8 cellular contexts compared by ENCODE assay signal in the genomic region with DNA sequence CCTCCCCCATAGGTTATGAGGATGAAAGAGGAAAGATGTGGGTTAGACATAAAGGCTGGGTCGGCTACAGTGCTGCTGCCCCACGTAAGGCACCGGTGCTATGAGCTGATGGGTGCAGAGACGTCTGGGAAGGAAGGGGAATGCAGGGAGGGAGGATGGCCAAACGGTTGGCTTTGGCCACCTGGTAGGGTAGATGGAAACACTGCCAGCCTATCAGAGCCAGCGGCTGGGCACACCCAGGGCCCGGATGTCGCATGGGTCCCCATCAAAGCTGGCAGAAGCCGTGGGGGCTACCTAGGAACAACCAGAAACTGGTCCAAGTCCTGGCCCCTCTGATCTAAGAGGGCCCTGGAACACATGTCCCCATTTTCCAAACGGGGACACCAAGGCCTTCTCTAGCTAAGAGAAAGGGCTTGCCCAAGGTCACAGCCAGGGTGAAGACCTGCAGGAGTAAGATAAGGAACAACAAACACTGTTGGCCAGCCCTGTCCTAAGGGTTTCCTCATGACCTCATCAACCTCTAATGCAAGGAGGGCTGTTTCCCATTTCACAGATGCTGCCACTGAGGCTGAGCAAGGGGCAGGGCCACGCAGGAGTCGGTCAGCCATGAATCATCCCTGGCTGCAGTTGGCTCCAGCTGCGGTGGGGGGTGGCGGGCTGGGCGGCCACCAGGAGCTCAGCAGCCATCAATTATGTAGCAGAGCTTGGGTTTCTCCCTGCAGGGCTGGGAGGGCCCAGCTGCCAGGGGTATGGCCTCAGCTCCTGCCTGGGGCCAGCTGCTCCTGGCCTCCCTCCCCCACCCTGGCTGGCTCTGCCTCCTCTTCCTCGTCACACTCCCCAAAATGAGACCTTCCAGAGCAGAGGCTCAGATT. TPM values are rescaled to one million over a fixed set of nuclear protein-coding genes. Genes with fewer than 3 reads are reported as not detected.
DNase-seq lines count a peak whose midpoint lies in the region; ATAC-seq and TF ChIP-seq lines count a peak whose summit lies in the region.

No MANE protein-coding gene starts in this region.

- H3K27me3 ChIP-seq in AG04450 (ENCODE audit: control insufficient read depth, insufficient read depth, low read length): no peaks in the 10 kb centered on the region
- H3K27me3 ChIP-seq in left lung: no peaks in the 10 kb centered on the region

- H3K4me3 ChIP-seq in AG04450 (ENCODE audit: low read depth, low read length): no peak overlapping the region
- H3K4me3 ChIP-seq in left lung: no peak overlapping the region

- peaks cover 14 to 24% of the 10 kb centered on the region in 2 donors for H3K4me1 ChIP-seq in left lung

- TF ChIP-seq EP300 in Ishikawa (IDR thresholded peaks at IDR 0.05; ENCODE audit: borderline replicate concordance): peak; percentile 41

- H3K9me3 ChIP-seq in AG04450 (ENCODE audit: control insufficient read depth, insufficient read depth, low read length): no peaks in the 10 kb centered on the region
- H3K9me3 ChIP-seq in left lung: no peaks in the 10 kb centered on the region

- CTCF ChIA-PET in AG04450 (lab: Charles Lee): interaction anchor here (0.7 to 1.1 kb wide), 2 partner anchors 17 to 205 kb away, joined by 3 read pairs; a partner anchor contains a TSS

- no peak for TF ChIP-seq RAD21 in Ishikawa (IDR thresholded peaks at IDR 0.05; ENCODE audit: low read depth)

- ATAC-seq in HG03442 (IDR thresholded peaks at IDR 0.05; ENCODE audit: unreplicated experiment) (no peak), left lung (no peak)

- H3K27ac ChIP-seq in AG04450 (ENCODE audit: low read depth, low read length): peak overlapping the region; percentile 53
- H3K27ac ChIP-seq in left lung: no peak overlapping the region

- intact Hi-C loops in left lung (cut with DNase I): no loop called here

- in situ Hi-C loops in GM13977 (cut with MboI; ENCODE audit: low pct_unique_long_range_greater_than_20kb, low sequenced_read_pairs, unreplicated experiment): no loop called here

- DNase-seq in AG04450 (ENCODE audit: low read depth, low spot score) (peak; percentile 60), astrocyte of the hippocampus (ENCODE audit: low read depth, low spot score) (peak; percentile 82), kidney tubule cell (ENCODE audit: low spot score) (peak; percentile 75), GM13977 (ENCODE audit: low spot score) (no peak), NCI-H446 treated with DMSO at 0.1 percent for 48 hours (lab: John Stamatoyannopoulos, UW) (no peak), left lung (no peak)

- POLR2A ChIA-PET in AG04450 (lab: Yijun Ruan, JAX): interaction anchor here (0.7 to 0.9 kb wide), 2 partner anchors 75 to 151 kb away, joined by 4 to 9 read pairs; no protein-coding TSS in a partner anchor

- TF ChIP-seq CTCF in AG04450 (IDR thresholded peaks at IDR 0.05; ENCODE audit: low read depth, low read length) (no peak), GM13977 (IDR thresholded peaks at IDR 0.05; ENCODE audit: extremely low read depth, insufficient read depth, missing control alignments) (no peak), left lung (IDR thresholded peaks at IDR 0.05) (no peak)

- H3K36me3 ChIP-seq in left lung: peaks cover 0 to 28% of the 10 kb centered on the region in 2 donors

TF ChIP-seq in Ishikawa, 13 proteins besides CTCF, POLR2A, EP300 and RAD21:
- TF ChIP-seq, protein P1, sequence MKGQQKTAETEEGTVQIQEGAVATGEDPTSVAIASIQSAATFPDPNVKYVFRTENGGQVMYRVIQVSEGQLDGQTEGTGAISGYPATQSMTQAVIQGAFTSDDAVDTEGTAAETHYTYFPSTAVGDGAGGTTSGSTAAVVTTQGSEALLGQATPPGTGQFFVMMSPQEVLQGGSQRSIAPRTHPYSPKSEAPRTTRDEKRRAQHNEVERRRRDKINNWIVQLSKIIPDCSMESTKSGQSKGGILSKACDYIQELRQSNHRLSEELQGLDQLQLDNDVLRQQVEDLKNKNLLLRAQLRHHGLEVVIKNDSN (IDR thresholded peaks at IDR 0.05): 0 out of 2 replicates have a peak, but pooled peaks have one; percentile 9
- TF ChIP-seq TCF12 (IDR thresholded peaks at IDR 0.05; ENCODE audit: low read depth) (peak; percentile 67; the same call in 1 of the 2 replicates), YY1 (IDR thresholded peaks at IDR 0.05; ENCODE audit: low read depth) (peak; percentile 70), CEBPB (IDR thresholded peaks at IDR 0.05) (no peak), EGR1 (IDR thresholded peaks at IDR 0.05) (no peak), TEAD4 (IDR thresholded peaks at IDR 0.05) (no peak), ZBTB7A (IDR thresholded peaks at IDR 0.05; ENCODE audit: low read depth) (0 out of 2 replicates have a peak, but pooled peaks have one; percentile 43), NFIC (IDR thresholded peaks at IDR 0.05) (peak; percentile 76)
- TF ChIP-seq, protein P2, sequence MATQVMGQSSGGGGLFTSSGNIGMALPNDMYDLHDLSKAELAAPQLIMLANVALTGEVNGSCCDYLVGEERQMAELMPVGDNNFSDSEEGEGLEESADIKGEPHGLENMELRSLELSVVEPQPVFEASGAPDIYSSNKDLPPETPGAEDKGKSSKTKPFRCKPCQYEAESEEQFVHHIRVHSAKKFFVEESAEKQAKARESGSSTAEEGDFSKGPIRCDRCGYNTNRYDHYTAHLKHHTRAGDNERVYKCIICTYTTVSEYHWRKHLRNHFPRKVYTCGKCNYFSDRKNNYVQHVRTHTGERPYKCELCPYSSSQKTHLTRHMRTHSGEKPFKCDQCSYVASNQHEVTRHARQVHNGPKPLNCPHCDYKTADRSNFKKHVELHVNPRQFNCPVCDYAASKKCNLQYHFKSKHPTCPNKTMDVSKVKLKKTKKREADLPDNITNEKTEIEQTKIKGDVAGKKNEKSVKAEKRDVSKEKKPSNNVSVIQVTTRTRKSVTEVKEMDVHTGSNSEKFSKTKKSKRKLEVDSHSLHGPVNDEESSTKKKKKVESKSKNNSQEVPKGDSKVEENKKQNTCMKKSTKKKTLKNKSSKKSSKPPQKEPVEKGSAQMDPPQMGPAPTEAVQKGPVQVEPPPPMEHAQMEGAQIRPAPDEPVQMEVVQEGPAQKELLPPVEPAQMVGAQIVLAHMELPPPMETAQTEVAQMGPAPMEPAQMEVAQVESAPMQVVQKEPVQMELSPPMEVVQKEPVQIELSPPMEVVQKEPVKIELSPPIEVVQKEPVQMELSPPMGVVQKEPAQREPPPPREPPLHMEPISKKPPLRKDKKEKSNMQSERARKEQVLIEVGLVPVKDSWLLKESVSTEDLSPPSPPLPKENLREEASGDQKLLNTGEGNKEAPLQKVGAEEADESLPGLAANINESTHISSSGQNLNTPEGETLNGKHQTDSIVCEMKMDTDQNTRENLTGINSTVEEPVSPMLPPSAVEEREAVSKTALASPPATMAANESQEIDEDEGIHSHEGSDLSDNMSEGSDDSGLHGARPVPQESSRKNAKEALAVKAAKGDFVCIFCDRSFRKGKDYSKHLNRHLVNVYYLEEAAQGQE (IDR thresholded peaks at IDR 0.05; ENCODE audit: low read depth): no peak

RNA-seq across cellular contexts. Expression of a gene that starts 4.9 kb away (rescaled TPM):
- 29.3 and 39.1 TPM in 2 replicates for polyA plus RNA-seq in AG04450 (2011; rRNA removed)
- polyA minus RNA-seq in AG04450 (2011; rRNA and poly(A)+ RNA removed): 20.2 and 38.4 TPM in 2 replicates
- total RNA-seq in left lung: 10 to 100 TPM; 63.7 to 64.7 TPM

RNA-seq across cellular contexts. Expression of a gene that starts 13.2 kb away (rescaled TPM):
- polyA plus RNA-seq in AG04450 (2011; rRNA removed): 10.6 and 13.1 TPM in 2 replicates
- polyA minus RNA-seq in AG04450 (2011; rRNA and poly(A)+ RNA removed): 8.5 and 9.8 TPM in 2 replicates
- 10 to 100 TPM; 25.6 to 28.6 TPM for total RNA-seq in left lung

RNA-seq across cellular contexts. Expression of a gene that starts 57.6 kb away (rescaled TPM):
- polyA plus RNA-seq in AG04450 (2011; rRNA removed): 11.9 and 13.2 TPM in 2 replicates
- 10.4 and 13.0 TPM in 2 replicates for polyA minus RNA-seq in AG04450 (2011; rRNA and poly(A)+ RNA removed)
- 10 to 100 TPM; 14.7 to 19.6 TPM for total RNA-seq in left lung

Comparison
In these comparisons a context has a peak if more than half of its experiments do, and no peak if none do; other contexts are left out.
1. DNase-seq: peak in AG04450 (single experiment), astrocyte of the hippocampus (single experiment) and kidney tubule cell (single experiment); none in GM13977 (single experiment), NCI-H446 treated with DMSO at 0.1 percent for 48 hours (single experiment) and left lung (0 of 2).